10 cellular contexts compared by ENCODE assay signal in genomic region chr1:9901148-9902059, GRCh38. TPM values are rescaled to one million over a fixed set of nuclear protein-coding genes. Genes with fewer than 3 reads are reported as not detected.
DNase-seq lines count a peak whose midpoint lies in the region; ATAC-seq and TF ChIP-seq lines count a peak whose summit lies in the region.
"Had no signal": no experiment of that assay in that cellular context is flagged by ENCODE, and none has a peak within 500 bp of the region (broad histone marks: within the 10 kb centered on the region; RNA-seq: fewer than 3 reads in every experiment).

No MANE protein-coding gene starts in this region.

- H2AFZ ChIP-seq in parathyroid adenoma: peak overlapping the region; percentile 22

- no peak for DNase-seq in T-cell
- DNase-seq in left cardiac atrium: peak; percentile 46
- DNase-seq in NCI-H82 (lab: John Stamatoyannopoulos, UW): no peak
- DNase-seq: stimulated activated CD4-positive, alpha-beta T cell treated with anti-CD3 and anti-CD28 coated beads, Interleukin-4, amount 100 ng/mL, for 4 hours had no signal

- intact Hi-C loops in left cardiac atrium (cut with DNase I): no loop called here

- peak overlapping the region in 9 of 11 experiments; percentile 27 to 74 (median 57); a peak in 13 of 22 replicates for H3K27ac ChIP-seq in BLaER1 treated with 17β-estradiol and CSF1 and Interleukin-3, amounts not matched to agents 10 nM and 100 nM
- peak overlapping the region; percentile 56 for H3K27ac ChIP-seq in parathyroid adenoma

- no peaks in the 10 kb centered on the region for H3K79me2 ChIP-seq in parathyroid adenoma

- no peaks in the 10 kb centered on the region for H3K36me3 Mint-ChIP-seq in T-cell
- H3K36me3 Mint-ChIP-seq: natural killer cell treated with Interleukin-12 subunit alpha and Interleukin-12 subunit beta and Interleukin-15 and Interleukin-18, amount 100 ng/mL, for 72 hours had no signal

- no peaks in the 10 kb centered on the region for H3K27me3 ChIP-seq in BLaER1 treated with 17β-estradiol and CSF1 and Interleukin-3, amounts not matched to agents 10 nM and 100 nM
- no peaks in the 10 kb centered on the region for H3K27me3 ChIP-seq in parathyroid adenoma (ENCODE audit: control insufficient read depth, insufficient read depth, low read length)

- H3K4me3 Mint-ChIP-seq in T-cell: no peak overlapping the region
- H3K4me3 Mint-ChIP-seq: natural killer cell treated with Interleukin-12 subunit alpha and Interleukin-12 subunit beta and Interleukin-15 and Interleukin-18, amount 100 ng/mL, for 72 hours had no signal

- no peaks in the 10 kb centered on the region for H3K9me3 ChIP-seq in BLaER1 treated with 17β-estradiol and CSF1 and Interleukin-3, amounts not matched to agents 10 nM and 100 nM (replicated peaks in 1 of 11)
- H3K9me3 ChIP-seq in parathyroid adenoma (ENCODE audit: control insufficient read depth, low read length): no peaks in the 10 kb centered on the region

- H3K4me3 ChIP-seq in BLaER1 treated with 17β-estradiol and CSF1 and Interleukin-3, amounts not matched to agents 10 nM and 100 nM: peak overlapping the region in 3 of 10 experiments; percentile 31 to 63 (median 42); a peak in 6 of 20 replicates
- H3K4me3 ChIP-seq in parathyroid adenoma (ENCODE audit: low read depth, low read length): no peak overlapping the region

- POLR2A ChIA-PET in T-cell (lab: Charles Lee): no interaction called here

- no peaks in the 10 kb centered on the region for H3K36me3 ChIP-seq in BLaER1 treated with 17β-estradiol and CSF1 and Interleukin-3, amounts not matched to agents 10 nM and 100 nM
- no peaks in the 10 kb centered on the region for H3K36me3 ChIP-seq in parathyroid adenoma (ENCODE audit: control insufficient read depth, insufficient read depth, low read length)

- peaks cover 15 to 26% (median 24%) of the 10 kb centered on the region in 3 donors for H3K4me1 Mint-ChIP-seq in T-cell

- peaks cover 0 to 10% (median 0%) of the 10 kb centered on the region in 11 experiments; a peak in 4 of 22 replicates for H4K20me1 ChIP-seq in BLaER1 treated with 17β-estradiol and CSF1 and Interleukin-3, amounts not matched to agents 10 nM and 100 nM

- ATAC-seq in T-cell (replicated peaks in 1 of 4): peak in 1 of 4 experiments; percentile 19
- ATAC-seq in left cardiac atrium: peak; percentile 75 to 76
- no peak for ATAC-seq in GM18520 (IDR thresholded peaks at IDR 0.05; ENCODE audit: unreplicated experiment)
- ATAC-seq in HG03571 (IDR thresholded peaks at IDR 0.05; ENCODE audit: unreplicated experiment): no peak
- no peak for ATAC-seq in GM18498 (IDR thresholded peaks at IDR 0.05; ENCODE audit: unreplicated experiment)

- peak overlapping the region in 9 of 11 experiments; percentile 43 to 69 (median 64); a peak in 14 of 22 replicates for H3K9ac ChIP-seq in BLaER1 treated with 17β-estradiol and CSF1 and Interleukin-3, amounts not matched to agents 10 nM and 100 nM
- H3K9ac ChIP-seq in parathyroid adenoma: no peak overlapping the region

- H3K27me3 Mint-ChIP-seq in T-cell: no peaks in the 10 kb centered on the region
- H3K27me3 Mint-ChIP-seq: natural killer cell treated with Interleukin-12 subunit alpha and Interleukin-12 subunit beta and Interleukin-15 and Interleukin-18, amount 100 ng/mL, for 72 hours had no signal

- peaks cover 16 to 54% (median 38%) of the 10 kb centered on the region in 10 experiments for H3K4me1 ChIP-seq in BLaER1 treated with 17β-estradiol and CSF1 and Interleukin-3, amounts not matched to agents 10 nM and 100 nM
- peaks cover 4% of the 10 kb centered on the region for H3K4me1 ChIP-seq in parathyroid adenoma

- H3K4me2 ChIP-seq in BLaER1 treated with 17β-estradiol and CSF1 and Interleukin-3, amounts not matched to agents 10 nM and 100 nM: peak overlapping the region; percentile 60 to 91 (median 79)
- no peak overlapping the region for H3K4me2 ChIP-seq in parathyroid adenoma (ENCODE audit: low read length)

- H3K9me3 Mint-ChIP-seq in T-cell: no peaks in the 10 kb centered on the region
- H3K9me3 Mint-ChIP-seq: natural killer cell treated with Interleukin-12 subunit alpha and Interleukin-12 subunit beta and Interleukin-15 and Interleukin-18, amount 100 ng/mL, for 72 hours had no signal

- CTCF ChIA-PET in T-cell (lab: Charles Lee): no interaction called here

- no peak for TF ChIP-seq CTCF in parathyroid adenoma (IDR thresholded peaks at IDR 0.05)

- peak overlapping the region; percentile 27 to 72 for H3K27ac Mint-ChIP-seq in T-cell

RNA-seq across cellular contexts. Expression of gene CTNNBIP1, which starts 8.7 kb away (rescaled TPM):
- 10 to 100 TPM in 1 of 5 donors, 1 to 10 TPM in 4; 9.1 to 11.1 (median 9.6) TPM for total RNA-seq in T-cell
- 10 to 100 TPM; 32.2 to 34.1 TPM for total RNA-seq in left cardiac atrium

RNA-seq across cellular contexts. Expression of gene LZIC, which starts 41.8 kb away (rescaled TPM):
- total RNA-seq in T-cell (10 to 100 TPM; 19.6 to 28.6 (median 22.0) TPM), left cardiac atrium (10 to 100 TPM; 27.1 to 31.2 TPM)

RNA-seq across cellular contexts. Expression of gene NMNAT1, which starts 41.9 kb away (rescaled TPM):
- 1 to 10 TPM; 2.9 to 8.0 (median 7.1) TPM for total RNA-seq in T-cell
- 10 to 100 TPM; 14.9 to 19.1 TPM for total RNA-seq in left cardiac atrium

Comparison
In these comparisons a context has a peak if more than half of its experiments do, and no peak if none do; other contexts are left out.
1. ATAC-seq: peak in left cardiac atrium (2 of 2); none in GM18520 (single experiment), HG03571 (single experiment) and GM18498 (single experiment).